20 cellular contexts compared by ENCODE assay signal in the genomic region with DNA sequence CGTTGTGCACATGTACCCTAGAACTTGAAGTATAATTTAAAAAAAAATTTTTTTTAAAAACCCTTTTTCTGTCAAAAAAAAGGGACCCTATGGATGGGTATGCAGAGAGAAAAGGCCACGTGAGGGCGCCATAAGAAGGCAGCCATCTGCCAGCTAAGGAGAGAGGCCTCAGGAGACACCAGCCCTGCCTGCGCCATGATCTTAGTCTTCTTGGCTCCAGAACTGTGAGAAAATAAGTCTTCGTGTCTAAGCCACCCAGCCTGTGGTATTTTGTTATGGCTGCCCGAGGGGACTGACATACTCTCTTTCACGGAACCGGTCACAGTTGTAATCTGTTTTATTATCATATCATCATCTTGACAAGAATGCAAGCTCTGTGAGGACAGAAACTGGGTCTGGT.
A peak's percentile ranks its signal among the peaks of the same experiment; 100 is the strongest.
DNase-seq lines count a peak whose midpoint lies in the region; ATAC-seq and TF ChIP-seq lines count a peak whose summit lies in the region.
"Had no signal": no experiment of that assay in that cellular context is flagged by ENCODE, and none has a peak within 500 bp of the region (broad histone marks: within the 10 kb centered on the region; RNA-seq: fewer than 3 reads in every experiment).

No MANE protein-coding gene starts in this region.

- H3K4me1 Mint-ChIP-seq in endodermal cell (no peaks in the 10 kb centered on the region), natural killer cell (no peaks in the 10 kb centered on the region)
- H3K4me1 Mint-ChIP-seq: IgD-negative memory B cell had no signal

- H3K4me2 ChIP-seq in GM23248 (ENCODE audit: unreplicated experiment) (no peak overlapping the region), SK-N-SH (no peak overlapping the region), osteoblast (ENCODE audit: insufficient read depth, low read length) (no peak overlapping the region)
- H3K4me2 ChIP-seq: A549, BLaER1 had no signal

- H3K27ac ChIP-seq in GM23248 (no peak overlapping the region), SK-N-SH (ENCODE audit: low read depth in 2 of 2, low read length in 1 of 2) (no peak overlapping the region), endodermal cell (ENCODE audit: low read depth, low read length) (no peak overlapping the region), osteoblast (ENCODE audit: low read depth, low read length) (no peak overlapping the region)
- H3K27ac ChIP-seq: A549, BLaER1, HL-60 had no signal

- in situ Hi-C loops in GM23248 (cut with MboI) = no loop called here

- H3K9ac ChIP-seq in GM23248 (no peak overlapping the region), SK-N-SH (no peak overlapping the region), endodermal cell (ENCODE audit: extremely low read depth, low read length, poor library complexity, severe bottlenecking) (no peak overlapping the region)
- H3K9ac ChIP-seq: BLaER1 had no signal

- H3F3A ChIP-seq in GM23248 (ENCODE audit: insufficient read depth) = no peaks in the 10 kb centered on the region
- no peaks in the 10 kb centered on the region for H3F3A ChIP-seq in SK-N-SH (replicated peaks; ENCODE audit: insufficient read depth)

- TF ChIP-seq RAD21 in SK-N-SH (IDR thresholded peaks at IDR 0.05; ENCODE audit: low read length) = no peak

- H3K9me2 ChIP-seq in GM23248 (ENCODE audit: insufficient read depth) (no peaks in the 10 kb centered on the region; the same call in 1 of the 2 replicates), SK-N-SH (no peaks in the 10 kb centered on the region)

- POLR2A ChIA-PET in SK-N-SH (lab: Yijun Ruan, JAX) = no interaction called here

- peak; percentile 29; the same call in 1 of the 2 replicates for TF ChIP-seq CTCF in SK-N-SH (IDR thresholded peaks at IDR 0.05)
- TF ChIP-seq CTCF in endodermal cell (conservative IDR thresholded peaks at IDR 0.05) = peak; percentile 54
- TF ChIP-seq CTCF in osteoblast (IDR thresholded peaks at IDR 0.05; ENCODE audit: extremely low read depth, low read depth, low read length) = peak; percentile 13
- TF ChIP-seq CTCF in natural killer cell (IDR thresholded peaks at IDR 0.05) = no peak

- H3K4me3 Mint-ChIP-seq in endodermal cell (no peak overlapping the region), natural killer cell (no peak overlapping the region)
- H3K4me3 Mint-ChIP-seq: CD4-positive, alpha-beta memory T cell; IgD-negative memory B cell had no signal

- intact Hi-C loops in natural killer cell (cut with micrococcal nuclease) = loop anchor here (10.0 kb wide), 1 partner anchor 415 kb away; no protein-coding TSS in a partner anchor

- H3K36me3 Mint-ChIP-seq in endodermal cell (ENCODE audit: low read depth) = no peaks in the 10 kb centered on the region
- no peaks in the 10 kb centered on the region for H3K36me3 Mint-ChIP-seq in natural killer cell
- H3K36me3 Mint-ChIP-seq: CD4-positive, alpha-beta memory T cell had no signal

- H3K27me3 Mint-ChIP-seq in endodermal cell (ENCODE audit: insufficient read depth) = no peaks in the 10 kb centered on the region
- peaks cover 0 to 12% of the 10 kb centered on the region in 2 donors for H3K27me3 Mint-ChIP-seq in natural killer cell (ENCODE audit: low read depth in 2 of 2)
- H3K27me3 Mint-ChIP-seq: CD4-positive, alpha-beta memory T cell; IgD-negative memory B cell had no signal

- DNase-seq in GM23248 = peak; percentile 15
- DNase-seq in SK-N-SH = no peak
- peak; percentile 75 for DNase-seq in endodermal cell
- DNase-seq in osteoblast (ENCODE audit: insufficient read length, low spot score, missing footprints) = no peak
- no peak for DNase-seq in natural killer cell
- DNase-seq: Calu3; CD4-positive, alpha-beta memory T cell; EL; NCI-H1092 treated with DMSO at 0.1 percent for 48 hours; NCI-H2081; NCI-H748 treated with DMSO at 0.1 percent for 48 hours; OCI-M1; SHP77 had no signal

- H3K9me3 Mint-ChIP-seq in endodermal cell = no peaks in the 10 kb centered on the region
- no peaks in the 10 kb centered on the region for H3K9me3 Mint-ChIP-seq in natural killer cell
- H3K9me3 Mint-ChIP-seq: CD4-positive, alpha-beta memory T cell; IgD-negative memory B cell had no signal

- CTCF ChIA-PET in SK-N-SH (lab: Yijun Ruan, JAX) = no interaction called here

- no peaks in the 10 kb centered on the region for H3K4me1 ChIP-seq in GM23248 (ENCODE audit: insufficient read depth)
- H3K4me1 ChIP-seq in SK-N-SH (ENCODE audit: control insufficient read depth in 1 of 2, insufficient read depth in 2 of 2, low read depth in 1 of 2, low read length in 1 of 2) = peaks cover 0 to 2% of the 10 kb centered on the region in 2 experiments; a peak in 2 of 4 replicates
- H3K4me1 ChIP-seq in endodermal cell (ENCODE audit: control insufficient read depth, insufficient read depth, low read length) = no peaks in the 10 kb centered on the region
- H3K4me1 ChIP-seq in osteoblast (ENCODE audit: insufficient read depth, low read length) = no peaks in the 10 kb centered on the region
- H3K4me1 ChIP-seq: A549, HAP-1 had no signal

- ATAC-seq in GM21381 (IDR thresholded peaks at IDR 0.05; ENCODE audit: unreplicated experiment) (no peak), natural killer cell (no peak), HG02870 (IDR thresholded peaks at IDR 0.05; ENCODE audit: unreplicated experiment) (no peak)
- ATAC-seq: A549 had no signal

- no peak for TF ChIP-seq EP300 in SK-N-SH (IDR thresholded peaks at IDR 0.05; ENCODE audit: borderline replicate concordance in 1 of 2, low read depth in 1 of 2, low read length in 1 of 2)

- 73 to 82% methylated on average over 6 to 8 of the region's 8 CpGs for WGBS in GM23248 (ENCODE audit: low coverage in 1 of 2, low lambda C conversion rate in 2 of 2, missing lambda C conversion rate in 2 of 2), 2 experiments
- 63% methylated on average over 8 of the region's 8 CpGs for WGBS in SK-N-SH (ENCODE audit: low lambda C conversion rate)
- 86 to 92% methylated on average over 2 to 6 of the region's 8 CpGs for WGBS in endodermal cell (ENCODE audit: insufficient coverage in 1 of 2, insufficient read length in 1 of 2), 2 experiments

- H4K20me1 ChIP-seq in GM23248 (ENCODE audit: insufficient read depth) = no peaks in the 10 kb centered on the region
- H4K20me1 ChIP-seq in SK-N-SH (ENCODE audit: insufficient read depth) = no peaks in the 10 kb centered on the region
- H4K20me1 ChIP-seq in osteoblast (ENCODE audit: insufficient read depth, low read length) = no peaks in the 10 kb centered on the region
- H4K20me1 ChIP-seq: BLaER1 had no signal

- H3K79me2 ChIP-seq in GM23248 (ENCODE audit: insufficient read depth) (no peaks in the 10 kb centered on the region), SK-N-SH (ENCODE audit: insufficient read depth) (no peaks in the 10 kb centered on the region), osteoblast (ENCODE audit: insufficient read depth, low read length) (no peaks in the 10 kb centered on the region)

- no peak overlapping the region for H2AFZ ChIP-seq in GM23248
- no peak overlapping the region for H2AFZ ChIP-seq in SK-N-SH (ENCODE audit: low read depth)
- no peak overlapping the region for H2AFZ ChIP-seq in osteoblast (ENCODE audit: low read length)

- H3K9me3 ChIP-seq in GM23248 (ENCODE audit: low read depth) = no peaks in the 10 kb centered on the region
- no peaks in the 10 kb centered on the region for H3K9me3 ChIP-seq in SK-N-SH
- no peaks in the 10 kb centered on the region for H3K9me3 ChIP-seq in endodermal cell (ENCODE audit: control insufficient read depth, low read length)
- no peaks in the 10 kb centered on the region for H3K9me3 ChIP-seq in osteoblast (ENCODE audit: low read depth, low read length)
- H3K9me3 ChIP-seq: A549, BLaER1, HAP-1 had no signal

- H3K27me3 ChIP-seq in GM23248 (replicated peaks; ENCODE audit: insufficient read depth) = no peaks in the 10 kb centered on the region
- no peaks in the 10 kb centered on the region for H3K27me3 ChIP-seq in SK-N-SH (ENCODE audit: insufficient read depth)
- H3K27me3 ChIP-seq in endodermal cell (ENCODE audit: control insufficient read depth, insufficient read depth, low read length, poor library complexity, severe bottlenecking) = no peaks in the 10 kb centered on the region
- H3K27me3 ChIP-seq in osteoblast (ENCODE audit: insufficient read depth, low read length) = no peaks in the 10 kb centered on the region
- H3K27me3 ChIP-seq: BLaER1 had no signal

- H3K36me3 ChIP-seq in GM23248 (ENCODE audit: low read depth) = no peaks in the 10 kb centered on the region
- H3K36me3 ChIP-seq in SK-N-SH (replicated peaks in 1 of 2; ENCODE audit: control insufficient read depth in 1 of 2, insufficient read depth in 2 of 2, low read length in 1 of 2) = no peaks in the 10 kb centered on the region
- H3K36me3 ChIP-seq in endodermal cell (ENCODE audit: control insufficient read depth, insufficient read depth, low read length) = no peaks in the 10 kb centered on the region
- H3K36me3 ChIP-seq in osteoblast (ENCODE audit: insufficient read depth, low read length) = no peaks in the 10 kb centered on the region
- H3K36me3 ChIP-seq: BLaER1, HAP-1 had no signal

- H3K4me3 ChIP-seq in GM23248 (no peak overlapping the region), SK-N-SH (ENCODE audit: low read depth in 2 of 2, low read length in 1 of 2) (no peak overlapping the region), endodermal cell (ENCODE audit: low read length) (no peak overlapping the region), osteoblast (ENCODE audit: insufficient read depth, low read length) (no peak overlapping the region)
- H3K4me3 ChIP-seq: A549, BLaER1, HAP-1 had no signal

- H3K27ac Mint-ChIP-seq in endodermal cell (no peak overlapping the region), natural killer cell (no peak overlapping the region)
- H3K27ac Mint-ChIP-seq: CD4-positive, alpha-beta memory T cell had no signal

TF ChIP-seq in SK-N-SH, 30 proteins besides CTCF, POLR2A, EP300 and RAD21 (continues in another document):
- TF ChIP-seq SMC3 (IDR thresholded peaks at IDR 0.05; ENCODE audit: low read depth, low read length) = no peak
- TF ChIP-seq JUND (IDR thresholded peaks at IDR 0.05) = no peak
- no peak for TF ChIP-seq TEAD4 (IDR thresholded peaks at IDR 0.05; ENCODE audit: borderline replicate concordance, insufficient read depth)
- TF ChIP-seq, protein P1, sequence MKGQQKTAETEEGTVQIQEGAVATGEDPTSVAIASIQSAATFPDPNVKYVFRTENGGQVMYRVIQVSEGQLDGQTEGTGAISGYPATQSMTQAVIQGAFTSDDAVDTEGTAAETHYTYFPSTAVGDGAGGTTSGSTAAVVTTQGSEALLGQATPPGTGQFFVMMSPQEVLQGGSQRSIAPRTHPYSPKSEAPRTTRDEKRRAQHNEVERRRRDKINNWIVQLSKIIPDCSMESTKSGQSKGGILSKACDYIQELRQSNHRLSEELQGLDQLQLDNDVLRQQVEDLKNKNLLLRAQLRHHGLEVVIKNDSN (IDR thresholded peaks at IDR 0.05; ENCODE audit: borderline replicate concordance, low read depth) = no peak
- TF ChIP-seq RXRA (IDR thresholded peaks at IDR 0.05; ENCODE audit: borderline replicate concordance, low read depth) = no peak

Comparison
In these comparisons a context has a peak if more than half of its experiments do, and no peak if none do; other contexts are left out.
1. DNase-seq: peak in GM23248 (single experiment) and endodermal cell (single experiment); none in SK-N-SH (single experiment), osteoblast (single experiment) and natural killer cell (single experiment).